In genomic region chr17:60863892-60864673, GRCh38 we compare ENCODE assay signal across 10 cellular contexts.
A peak's percentile ranks its signal among the peaks of the same experiment; 100 is the strongest.
DNase-seq lines count a peak whose midpoint lies in the region; ATAC-seq and TF ChIP-seq lines count a peak whose summit lies in the region.
"Had no signal": no experiment of that assay in that cellular context is flagged by ENCODE, and none has a peak within 500 bp of the region (broad histone marks: within the 10 kb centered on the region; RNA-seq: fewer than 3 reads in every experiment).

No MANE protein-coding gene starts in this region.

- H3T11ph ChIP-seq in H9 (ENCODE audit: low read length) = no peak overlapping the region

- no peaks in the 10 kb centered on the region for H3K79me2 ChIP-seq in H9 (ENCODE audit: insufficient read depth, low read length)

- H2BK5ac ChIP-seq in H9 (ENCODE audit: insufficient read length, low read length) = no peak overlapping the region

- H2BK20ac ChIP-seq in H9 (ENCODE audit: low read depth, low read length, poor library complexity, severe bottlenecking) = no peak overlapping the region

- H3K27me3 ChIP-seq in ascending aorta (no peaks in the 10 kb centered on the region), thoracic aorta (replicated peaks; ENCODE audit: insufficient read depth) (no peaks in the 10 kb centered on the region), H9 (ENCODE audit: insufficient read depth, low read length) (no peaks in the 10 kb centered on the region), stomach (no peaks in the 10 kb centered on the region)

- H3K27ac Mint-ChIP-seq in activated T-cell treated with anti-CD3 and anti-CD28 coated beads, Interleukin-2, amount 50 U/mL, for 24 hours = peak overlapping the region; percentile 71
- no peak overlapping the region for H3K27ac Mint-ChIP-seq in H9
- H3K27ac Mint-ChIP-seq: dendritic cell treated with granulocyte-macrophage colony-stimulating factor and Interleukin-4, amounts not matched to agents 40 ng/mL and 50 ng/mL, for 4 days had no signal

- H2AFZ ChIP-seq in H9 (ENCODE audit: low read length) = no peak overlapping the region

- no peak for TF ChIP-seq EP300 in stomach (IDR thresholded peaks at IDR 0.05)

- no peak overlapping the region for H2BK15ac ChIP-seq in H9 (ENCODE audit: low read depth, low read length)

- H3K9me3 ChIP-seq in ascending aorta = no peaks in the 10 kb centered on the region
- no peaks in the 10 kb centered on the region for H3K9me3 ChIP-seq in thoracic aorta
- H3K9me3 ChIP-seq in H9 (ENCODE audit: control insufficient read depth, low read depth, low read length) = no peaks in the 10 kb centered on the region
- H3K9me3 ChIP-seq in stomach = no peaks in the 10 kb centered on the region

- H3K23ac ChIP-seq in H9 (ENCODE audit: insufficient read length, low read depth, low read length) = no peak overlapping the region

- no peak for TF ChIP-seq CTCF in NB4 (IDR thresholded peaks at IDR 0.05; ENCODE audit: low read depth, low read length)
- TF ChIP-seq CTCF in ascending aorta (IDR thresholded peaks at IDR 0.05) = no peak
- TF ChIP-seq CTCF in thoracic aorta (IDR thresholded peaks at IDR 0.05) = no peak
- TF ChIP-seq CTCF in H9 (conservative IDR thresholded peaks at IDR 0.05) = no peak
- no peak for TF ChIP-seq CTCF in stomach (IDR thresholded peaks at IDR 0.05)

- H3K36me3 ChIP-seq in ascending aorta = no peaks in the 10 kb centered on the region
- H3K36me3 ChIP-seq in thoracic aorta = no peaks in the 10 kb centered on the region
- H3K36me3 ChIP-seq in stomach = peaks cover 0 to 4% (median 0%) of the 10 kb centered on the region in 4 donors

- no peak overlapping the region for H4K8ac ChIP-seq in H9 (replicated peaks; ENCODE audit: insufficient read length, low read depth, low read length)

- no peak overlapping the region for H4K5ac ChIP-seq in H9 (ENCODE audit: insufficient read length, low read depth, low read length)

- H3K18ac ChIP-seq in H9 (ENCODE audit: insufficient read length, low read depth, low read length) = no peak overlapping the region

- peaks cover 30% of the 10 kb centered on the region for H3K4me1 Mint-ChIP-seq in activated T-cell treated with anti-CD3 and anti-CD28 coated beads, Interleukin-2, amount 50 U/mL, for 24 hours (ENCODE audit: low read depth)
- no peaks in the 10 kb centered on the region for H3K4me1 Mint-ChIP-seq in H9

- H3K4me3 ChIP-seq in NB4 (ENCODE audit: low read depth, low read length) (peak overlapping the region; percentile 18), ascending aorta (peak overlapping the region in 1 of 2 donors; percentile 39), thoracic aorta (peak overlapping the region; percentile 12), stomach (no peak overlapping the region)

- H4K20me1 ChIP-seq in H9 (ENCODE audit: control insufficient read depth, insufficient read depth, insufficient read length) = no peaks in the 10 kb centered on the region

- no peak overlapping the region for H3K14ac ChIP-seq in H9 (ENCODE audit: insufficient read depth, low read length)

- H3K56ac ChIP-seq in H9 (ENCODE audit: insufficient read length, low read depth, low read length) = no peak overlapping the region

- intact Hi-C loops in ascending aorta (cut with DNase I) (no loop called here), stomach (cut with DNase I; ENCODE audit: low total_unique reads) (no loop called here)

- no peaks in the 10 kb centered on the region for H3K79me1 ChIP-seq in H9 (ENCODE audit: insufficient read depth, low read depth, low read length, poor library complexity, severe bottlenecking)

- H3K9ac ChIP-seq in H9 (ENCODE audit: extremely low read depth, insufficient read length, low read length) = no peak overlapping the region

- H2BK120ac ChIP-seq in H9 (ENCODE audit: low read depth, low read length, poor library complexity, severe bottlenecking) = no peak overlapping the region

- ATAC-seq in thoracic aorta (ENCODE audit: insufficient number of reproducible peaks, low FRiP score, low read depth) = no peak

- peak overlapping the region; percentile 8 for H3K4me3 Mint-ChIP-seq in activated T-cell treated with anti-CD3 and anti-CD28 coated beads, Interleukin-2, amount 50 U/mL, for 24 hours
- H3K4me3 Mint-ChIP-seq in H9 = no peak overlapping the region
- H3K4me3 Mint-ChIP-seq: dendritic cell treated with granulocyte-macrophage colony-stimulating factor and Interleukin-4, amounts not matched to agents 40 ng/mL and 50 ng/mL, for 4 days had no signal

- H3K27me3 Mint-ChIP-seq in activated T-cell treated with anti-CD3 and anti-CD28 coated beads, Interleukin-2, amount 50 U/mL, for 24 hours = no peaks in the 10 kb centered on the region
- no peaks in the 10 kb centered on the region for H3K27me3 Mint-ChIP-seq in H9 (ENCODE audit: low read depth)
- H3K27me3 Mint-ChIP-seq: dendritic cell treated with granulocyte-macrophage colony-stimulating factor and Interleukin-4, amounts not matched to agents 40 ng/mL and 50 ng/mL, for 4 days had no signal

- H3K4me1 ChIP-seq in ascending aorta (peaks cover 0 to 6% of the 10 kb centered on the region in 2 donors), thoracic aorta (ENCODE audit: control insufficient read depth in 1 of 2, low read depth in 2 of 2) (peaks cover 10 to 11% of the 10 kb centered on the region in 2 donors), H9 (ENCODE audit: insufficient read depth, low read length) (no peaks in the 10 kb centered on the region), stomach (peaks cover 0 to 14% (median 2%) of the 10 kb centered on the region in 4 donors)

- no peaks in the 10 kb centered on the region for H3K9me3 Mint-ChIP-seq in activated T-cell treated with anti-CD3 and anti-CD28 coated beads, Interleukin-2, amount 50 U/mL, for 24 hours
- H3K9me3 Mint-ChIP-seq in H9 = no peaks in the 10 kb centered on the region
- H3K9me3 Mint-ChIP-seq: dendritic cell treated with granulocyte-macrophage colony-stimulating factor and Interleukin-4, amounts not matched to agents 40 ng/mL and 50 ng/mL, for 4 days had no signal

- no peak overlapping the region for H2BK12ac ChIP-seq in H9 (ENCODE audit: insufficient read length, low read depth, low read length)

- DNase-seq in activated T-cell treated with anti-CD3 and anti-CD28 coated beads, Interleukin-2, amount 50 U/mL, for 24 hours = no peak
- DNase-seq in activated T-cell treated with anti-CD3 and anti-CD28 coated beads, Interleukin-2, amount 50 U/mL, for 48 hours = no peak
- DNase-seq in NB4 (ENCODE audit: low read depth) = peak; percentile 76
- no peak for DNase-seq in ascending aorta (ENCODE audit: low spot score in 2 of 2)
- no peak for DNase-seq in thoracic aorta (ENCODE audit: low spot score)
- no peak for DNase-seq in H9
- DNase-seq in NCI-H526 (lab: John Stamatoyannopoulos, UW) = no peak
- DNase-seq in stomach = no peak
- DNase-seq: NCI-H774 had no signal

- H4K91ac ChIP-seq in H9 (ENCODE audit: insufficient read length, low read depth, low read length) = no peak overlapping the region

- peaks cover under 1% of the 10 kb centered on the region for H3K36me3 Mint-ChIP-seq in activated T-cell treated with anti-CD3 and anti-CD28 coated beads, Interleukin-2, amount 50 U/mL, for 24 hours (ENCODE audit: low read depth)
- H3K36me3 Mint-ChIP-seq in H9 (ENCODE audit: insufficient read depth in 1 of 3, low read depth in 3 of 3) = no peaks in the 10 kb centered on the region

- no CpG with 5 or more reads among the region's 4 CpGs for WGBS in H9 (ENCODE audit: extremely low coverage, insufficient read length, low lambda C conversion rate)
- WGBS in stomach, 5 donors = 65 to 80% (median 77%) methylated on average over 4 of the region's 4 CpGs

- no peak overlapping the region for H3K4ac ChIP-seq in H9 (ENCODE audit: low read depth, low read length)

- TF ChIP-seq POLR2A in NB4 (IDR thresholded peaks at IDR 0.05; ENCODE audit: extremely low read depth, insufficient read length) = no peak
- no peak for TF ChIP-seq POLR2A in stomach (IDR thresholded peaks at IDR 0.05)

- H2AK5ac ChIP-seq in H9 (ENCODE audit: insufficient read length, low read length) = no peak overlapping the region

- H3K4me2 ChIP-seq in H9 (ENCODE audit: insufficient read depth, insufficient read length, low read length) = no peak overlapping the region

- peak overlapping the region; percentile 47 to 51 for H3K27ac ChIP-seq in ascending aorta
- H3K27ac ChIP-seq in thoracic aorta = peak overlapping the region in 1 of 2 donors; percentile 35
- H3K27ac ChIP-seq in H9 (ENCODE audit: insufficient read length, low read depth, low read length) = no peak overlapping the region
- no peak overlapping the region for H3K27ac ChIP-seq in stomach

- no peaks in the 10 kb centered on the region for H3K23me2 ChIP-seq in H9 (ENCODE audit: insufficient read length, low read depth, low read length, poor library complexity, severe bottlenecking)

Comparison
In these comparisons a context has a peak if more than half of its experiments do, and no peak if none do; other contexts are left out.
1. H3K4me3 ChIP-seq: peak in NB4 (single experiment) and thoracic aorta (single experiment); none in stomach (0 of 4).
2. H3K27ac ChIP-seq: peak in ascending aorta (2 of 2); none in H9 (single experiment) and stomach (0 of 5).